Comparison of ENCODE assay signal across 9 cellular contexts in the genomic region with DNA sequence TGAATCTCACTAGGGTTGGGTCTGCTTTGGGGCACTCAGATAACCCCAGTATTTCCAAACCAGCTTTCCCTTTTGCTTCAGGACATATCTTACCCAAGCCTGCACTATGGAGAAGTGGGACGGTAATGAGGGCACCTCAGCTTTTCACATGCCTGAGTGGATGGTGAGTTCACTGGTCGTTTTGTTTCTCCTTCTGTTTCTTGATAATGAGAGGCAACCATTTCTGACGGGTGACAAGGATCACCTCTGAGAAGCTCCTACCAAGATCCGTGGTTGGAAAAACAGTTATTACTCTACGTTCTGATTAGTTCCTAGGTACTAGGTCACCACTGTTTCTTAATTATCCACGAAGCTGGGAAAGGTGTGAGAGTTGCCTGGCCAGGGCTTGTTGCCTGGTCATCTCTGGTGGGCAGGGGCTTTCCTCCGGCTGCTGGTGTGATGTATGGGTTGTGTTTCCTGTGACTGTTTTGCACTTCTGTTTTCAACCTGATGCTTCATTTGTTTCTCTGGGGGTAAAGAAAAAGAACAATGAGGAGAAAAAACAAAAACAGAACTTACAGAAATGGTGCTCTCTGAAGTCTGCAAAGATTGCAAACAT.
DNase-seq lines count a peak whose midpoint lies in the region; ATAC-seq and TF ChIP-seq lines count a peak whose summit lies in the region.
"Had no signal": no experiment of that assay in that cellular context is flagged by ENCODE, and none has a peak within 500 bp of the region (broad histone marks: within the 10 kb centered on the region; RNA-seq: fewer than 3 reads in every experiment).

No MANE protein-coding gene starts in this region.

- H3K9ac ChIP-seq in neural progenitor cell: no peak overlapping the region

- H3K4me1 Mint-ChIP-seq in activated naive CD4-positive, alpha-beta T cell treated with anti-CD3 and anti-CD28 coated beads, Interleukin-2, amount 10 ng/mL, durations not matched to agents 7 days and 5 days: peaks cover 32% of the 10 kb centered on the region
- peaks cover 20% of the 10 kb centered on the region for H3K4me1 Mint-ChIP-seq in neural progenitor cell

- no peaks in the 10 kb centered on the region for H3K27me3 Mint-ChIP-seq in activated naive CD4-positive, alpha-beta T cell treated with anti-CD3 and anti-CD28 coated beads, Interleukin-2, amount 10 ng/mL, durations not matched to agents 7 days and 5 days
- no peaks in the 10 kb centered on the region for H3K27me3 Mint-ChIP-seq in neural progenitor cell (ENCODE audit: insufficient read depth, low read depth)

- no peaks in the 10 kb centered on the region for H3K27me3 ChIP-seq in neural progenitor cell
- no peaks in the 10 kb centered on the region for H3K27me3 ChIP-seq in SJCRH30
- H3K27me3 ChIP-seq: neutrophil had no signal

- no peaks in the 10 kb centered on the region for H4K20me1 ChIP-seq in neural progenitor cell (ENCODE audit: low read depth)

- ATAC-seq in HG02870 (IDR thresholded peaks at IDR 0.05; ENCODE audit: unreplicated experiment): peak; percentile 36

- CTCF ChIA-PET in activated naive CD4-positive, alpha-beta T cell treated with anti-CD3 and anti-CD28 coated beads, Interleukin-2, amount 10 ng/mL, durations not matched to agents 7 days and 5 days (lab: Charles Lee): interaction anchor here (0.6 to 5.8 kb wide), 32 partner anchors 9 to 509 kb away, joined by 3 to 133 read pairs (median 5); a partner anchor contains a TSS

- H2AFZ ChIP-seq in neural progenitor cell (replicated peaks): no peak overlapping the region

- no peaks in the 10 kb centered on the region for H3K79me2 ChIP-seq in neural progenitor cell (ENCODE audit: low read depth)

- no peak overlapping the region for H3K4me3 ChIP-seq in neural progenitor cell
- no peak overlapping the region for H3K4me3 ChIP-seq in SJCRH30

- H3K27ac ChIP-seq in neural progenitor cell (no peak overlapping the region), SJCRH30 (no peak overlapping the region)
- H3K27ac ChIP-seq: neutrophil had no signal

- DNase-seq in NK-92 treated with Interleukin-12 subunit alpha and Interleukin-12 subunit beta, amount 100 ng/mL, for 24 hours (lab: John Stamatoyannopoulos, UW): peak; percentile 48
- no peak for DNase-seq in NK-92 (lab: John Stamatoyannopoulos, UW; ENCODE audit: unreplicated experiment)
- DNase-seq in activated naive CD4-positive, alpha-beta T cell treated with anti-CD3 and anti-CD28 coated beads, Interleukin-2, amount 10 ng/mL, durations not matched to agents 7 days and 5 days: peak; percentile 23
- peak; percentile 4 for DNase-seq in stimulated activated CD4-positive, alpha-beta T cell treated with anti-CD3 and anti-CD28 coated beads, Interleukin-4, amount 100 ng/mL, for 24 hours
- no peak for DNase-seq in NCI-H748 treated with DMSO at 0.1 percent for 48 hours (lab: John Stamatoyannopoulos, UW)
- DNase-seq in neural progenitor cell (ENCODE audit: low spot score): no peak
- DNase-seq in SJCRH30: no peak

- H3K36me3 ChIP-seq in neural progenitor cell (no peaks in the 10 kb centered on the region), SJCRH30 (no peaks in the 10 kb centered on the region)
- H3K36me3 ChIP-seq: neutrophil had no signal

- peak overlapping the region; percentile 51 for H3K4me3 Mint-ChIP-seq in activated naive CD4-positive, alpha-beta T cell treated with anti-CD3 and anti-CD28 coated beads, Interleukin-2, amount 10 ng/mL, durations not matched to agents 7 days and 5 days
- no peak overlapping the region for H3K4me3 Mint-ChIP-seq in neural progenitor cell

- H3K27ac Mint-ChIP-seq in activated naive CD4-positive, alpha-beta T cell treated with anti-CD3 and anti-CD28 coated beads, Interleukin-2, amount 10 ng/mL, durations not matched to agents 7 days and 5 days: peak overlapping the region; percentile 85
- no peak overlapping the region for H3K27ac Mint-ChIP-seq in neural progenitor cell

- H3F3A ChIP-seq in neural progenitor cell (ENCODE audit: low read depth): peaks cover 4% of the 10 kb centered on the region

- no peaks in the 10 kb centered on the region for H3K9me3 Mint-ChIP-seq in activated naive CD4-positive, alpha-beta T cell treated with anti-CD3 and anti-CD28 coated beads, Interleukin-2, amount 10 ng/mL, durations not matched to agents 7 days and 5 days
- H3K9me3 Mint-ChIP-seq in neural progenitor cell: no peaks in the 10 kb centered on the region

- TF ChIP-seq CTCF in neural progenitor cell (IDR thresholded peaks at IDR 0.05): no peak

- H3K4me1 ChIP-seq in neural progenitor cell (peaks cover 12% of the 10 kb centered on the region), SJCRH30 (no peaks in the 10 kb centered on the region)

- H3K9me3 ChIP-seq in neural progenitor cell (ENCODE audit: low read depth) (no peaks in the 10 kb centered on the region), SJCRH30 (replicated peaks) (no peaks in the 10 kb centered on the region)
- H3K9me3 ChIP-seq: neutrophil had no signal

- H3K36me3 Mint-ChIP-seq in activated naive CD4-positive, alpha-beta T cell treated with anti-CD3 and anti-CD28 coated beads, Interleukin-2, amount 10 ng/mL, durations not matched to agents 7 days and 5 days: no peaks in the 10 kb centered on the region
- H3K36me3 Mint-ChIP-seq in neural progenitor cell: no peaks in the 10 kb centered on the region

- no peak overlapping the region for H3K4me2 ChIP-seq in neural progenitor cell

Comparison
In these comparisons a context has a peak if more than half of its experiments do, and no peak if none do; other contexts are left out.
1. DNase-seq: peak in NK-92 treated with Interleukin-12 subunit alpha and Interleukin-12 subunit beta, amount 100 ng/mL, for 24 hours (single experiment), activated naive CD4-positive, alpha-beta T cell treated with anti-CD3 and anti-CD28 coated beads, Interleukin-2, amount 10 ng/mL, durations not matched to agents 7 days and 5 days (single experiment) and stimulated activated CD4-positive, alpha-beta T cell treated with anti-CD3 and anti-CD28 coated beads, Interleukin-4, amount 100 ng/mL, for 24 hours (single experiment); none in NK-92 (single experiment), NCI-H748 treated with DMSO at 0.1 percent for 48 hours (single experiment), neural progenitor cell (single experiment) and SJCRH30 (0 of 2).